ENCODE assay signal across 1 cellular context in the genomic region with DNA sequence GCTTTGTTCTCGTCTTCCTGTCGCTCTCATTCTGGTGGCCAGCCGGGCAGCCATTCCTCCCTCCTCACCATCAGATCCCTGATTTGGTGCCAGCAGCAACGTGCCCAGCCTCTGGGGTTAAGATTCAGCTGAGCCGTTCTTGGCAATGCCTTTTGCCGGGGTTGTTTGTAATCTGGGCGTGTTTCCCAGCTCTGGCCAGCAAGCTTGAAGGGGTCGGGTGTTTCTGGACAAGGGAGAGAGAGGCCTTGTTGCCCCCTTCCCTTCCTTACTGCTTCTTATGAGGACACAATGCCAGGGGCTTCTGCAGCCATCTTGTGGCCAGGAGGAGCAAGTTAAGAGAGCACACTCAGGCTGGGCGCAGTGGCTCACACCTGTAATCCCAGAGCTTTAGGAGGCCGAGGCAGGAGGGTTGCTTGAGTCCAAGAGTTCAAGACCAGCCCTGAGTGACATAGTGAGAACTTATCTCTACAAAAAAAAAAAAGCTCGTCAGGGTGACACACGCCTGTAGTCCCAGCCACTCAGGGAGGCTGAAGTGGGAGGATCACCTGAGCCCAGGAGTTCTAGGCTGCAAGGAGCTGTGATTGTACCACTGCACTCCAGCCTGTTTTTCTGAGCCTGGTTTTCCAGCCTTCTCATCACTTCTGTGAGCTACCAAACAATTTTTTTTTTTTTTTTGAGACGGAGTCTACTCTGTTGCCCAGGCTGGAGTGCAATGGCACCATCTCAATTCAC.
TF ChIP-seq lines count a peak whose summit lies in the region.

No MANE protein-coding gene starts in this region.

TF ChIP-seq in HCT116, 20 proteins besides CTCF, POLR2A, EP300 and RAD21 (continued from another document):
- TF ChIP-seq FOSL1 (IDR thresholded peaks at IDR 0.05; ENCODE audit: low read depth) (no peak), CBX3 (IDR thresholded peaks at IDR 0.05; ENCODE audit: low read depth) (no peak), CEBPB (IDR thresholded peaks at IDR 0.05; ENCODE audit: low read depth) (no peak), EZH2phosphoT487 (IDR thresholded peaks at IDR 0.05; ENCODE audit: borderline replicate concordance) (no peak), TCF7L2 (IDR thresholded peaks at IDR 0.05; ENCODE audit: borderline replicate concordance, extremely low read depth, insufficient read depth, insufficient read length) (no peak), SP1 (IDR thresholded peaks at IDR 0.05; ENCODE audit: low read depth) (no peak), JUND (IDR thresholded peaks at IDR 0.05) (no peak), ELF1 (IDR thresholded peaks at IDR 0.05; ENCODE audit: borderline replicate concordance, low read depth) (no peak)
- TF ChIP-seq, protein P1, sequence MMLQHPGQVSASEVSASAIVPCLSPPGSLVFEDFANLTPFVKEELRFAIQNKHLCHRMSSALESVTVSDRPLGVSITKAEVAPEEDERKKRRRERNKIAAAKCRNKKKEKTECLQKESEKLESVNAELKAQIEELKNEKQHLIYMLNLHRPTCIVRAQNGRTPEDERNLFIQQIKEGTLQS (IDR thresholded peaks at IDR 0.05) = no peak
- TF ChIP-seq, protein P2, sequence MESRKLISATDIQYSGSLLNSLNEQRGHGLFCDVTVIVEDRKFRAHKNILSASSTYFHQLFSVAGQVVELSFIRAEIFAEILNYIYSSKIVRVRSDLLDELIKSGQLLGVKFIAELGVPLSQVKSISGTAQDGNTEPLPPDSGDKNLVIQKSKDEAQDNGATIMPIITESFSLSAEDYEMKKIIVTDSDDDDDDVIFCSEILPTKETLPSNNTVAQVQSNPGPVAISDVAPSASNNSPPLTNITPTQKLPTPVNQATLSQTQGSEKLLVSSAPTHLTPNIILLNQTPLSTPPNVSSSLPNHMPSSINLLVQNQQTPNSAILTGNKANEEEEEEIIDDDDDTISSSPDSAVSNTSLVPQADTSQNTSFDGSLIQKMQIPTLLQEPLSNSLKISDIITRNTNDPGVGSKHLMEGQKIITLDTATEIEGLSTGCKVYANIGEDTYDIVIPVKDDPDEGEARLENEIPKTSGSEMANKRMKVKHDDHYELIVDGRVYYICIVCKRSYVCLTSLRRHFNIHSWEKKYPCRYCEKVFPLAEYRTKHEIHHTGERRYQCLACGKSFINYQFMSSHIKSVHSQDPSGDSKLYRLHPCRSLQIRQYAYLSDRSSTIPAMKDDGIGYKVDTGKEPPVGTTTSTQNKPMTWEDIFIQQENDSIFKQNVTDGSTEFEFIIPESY (IDR thresholded peaks at IDR 0.05; ENCODE audit: extremely low read depth, insufficient replicate concordance, low read length) = no peak
